ENCODE assay signal across 27 cellular contexts in genomic region chr3:43236008-43236407, GRCh38. TPM values are rescaled to one million over a fixed set of nuclear protein-coding genes. Genes with fewer than 3 reads are reported as not detected.
DNase-seq lines count a peak whose midpoint lies in the region; ATAC-seq and TF ChIP-seq lines count a peak whose summit lies in the region.
"Had no signal": no experiment of that assay in that cellular context is flagged by ENCODE, and none has a peak within 500 bp of the region (broad histone marks: within the 10 kb centered on the region; RNA-seq: fewer than 3 reads in every experiment).

No MANE protein-coding gene starts in this region.

- H3K4me3 ChIP-seq in BE2C (ENCODE audit: low read depth, low read length) = no peak overlapping the region
- H3K4me3 ChIP-seq: A549, heart left ventricle, stomach, tibial artery had no signal

- H3K27ac Mint-ChIP-seq in activated T-cell treated with anti-CD3 and anti-CD28 coated beads, Interleukin-2, amount 50 U/mL, for 72 hours = no peak overlapping the region
- H3K27ac Mint-ChIP-seq in stimulated activated effector memory CD8-positive, alpha-beta T cell treated with anti-CD3 and anti-CD28 coated beads, Interleukin-12 subunit alpha, Interleukin-12 subunit beta, amount 100 ng/mL, for 72 hours = no peak overlapping the region
- no peak overlapping the region for H3K27ac Mint-ChIP-seq in chondrocyte (ENCODE audit: unreplicated experiment)
- H3K27ac Mint-ChIP-seq: activated CD4-positive, alpha-beta T cell treated with anti-CD3 and anti-CD28 coated beads, Interleukin-2, amount 10 ng/mL, durations not matched to agents 24 days and 14 days; nephron; T-helper 17 cell had no signal

- H3K4me1 ChIP-seq in BE2C = no peaks in the 10 kb centered on the region
- H3K4me1 ChIP-seq: A549, stomach had no signal

- no peak overlapping the region for H3K4me3 Mint-ChIP-seq in activated T-cell treated with anti-CD3 and anti-CD28 coated beads, Interleukin-2, amount 50 U/mL, for 72 hours
- H3K4me3 Mint-ChIP-seq in stimulated activated effector memory CD8-positive, alpha-beta T cell treated with anti-CD3 and anti-CD28 coated beads, Interleukin-12 subunit alpha, Interleukin-12 subunit beta, amount 100 ng/mL, for 72 hours = no peak overlapping the region
- H3K4me3 Mint-ChIP-seq in chondrocyte (ENCODE audit: unreplicated experiment) = no peak overlapping the region
- H3K4me3 Mint-ChIP-seq: activated CD4-positive, alpha-beta T cell treated with anti-CD3 and anti-CD28 coated beads, Interleukin-2, amount 10 ng/mL, durations not matched to agents 24 days and 14 days; CD4-positive, alpha-beta memory T cell; nephron; T-helper 17 cell had no signal

- peaks cover 30% of the 10 kb centered on the region for H3K4me1 Mint-ChIP-seq in activated T-cell treated with anti-CD3 and anti-CD28 coated beads, Interleukin-2, amount 50 U/mL, for 72 hours (ENCODE audit: low read depth)
- H3K4me1 Mint-ChIP-seq in stimulated activated effector memory CD8-positive, alpha-beta T cell treated with anti-CD3 and anti-CD28 coated beads, Interleukin-12 subunit alpha, Interleukin-12 subunit beta, amount 100 ng/mL, for 72 hours = peaks cover 9% of the 10 kb centered on the region
- H3K4me1 Mint-ChIP-seq in chondrocyte (ENCODE audit: low read depth) = peaks cover 10% of the 10 kb centered on the region

- H3K36me3 Mint-ChIP-seq in activated T-cell treated with anti-CD3 and anti-CD28 coated beads, Interleukin-2, amount 50 U/mL, for 72 hours (ENCODE audit: insufficient read depth in 2 of 2) = peaks cover 0 to 4% of the 10 kb centered on the region in 2 donors
- no peaks in the 10 kb centered on the region for H3K36me3 Mint-ChIP-seq in stimulated activated effector memory CD8-positive, alpha-beta T cell treated with anti-CD3 and anti-CD28 coated beads, Interleukin-12 subunit alpha, Interleukin-12 subunit beta, amount 100 ng/mL, for 72 hours
- no peaks in the 10 kb centered on the region for H3K36me3 Mint-ChIP-seq in chondrocyte (ENCODE audit: low read depth)
- H3K36me3 Mint-ChIP-seq: CD4-positive, alpha-beta memory T cell had no signal

- no peaks in the 10 kb centered on the region for H3K27me3 ChIP-seq in BE2C
- H3K27me3 ChIP-seq: heart left ventricle, stomach, tibial artery had no signal

- TF ChIP-seq CTCF in BE2C (IDR thresholded peaks at IDR 0.05; ENCODE audit: low read depth, low read length) (no peak), chondrocyte (IDR thresholded peaks at IDR 0.05) (no peak)

- no peak for DNase-seq in activated T-cell treated with anti-CD3 and anti-CD28 coated beads, Interleukin-2, amount 50 U/mL, for 72 hours
- DNase-seq in activated T-cell treated with anti-CD3 and anti-CD28 coated beads for 4 hours = no peak
- DNase-seq in RKO (ENCODE audit: low spot score) = peak; percentile 70
- DNase-seq in stimulated activated effector memory CD8-positive, alpha-beta T cell treated with anti-CD3 and anti-CD28 coated beads, Interleukin-12 subunit alpha, Interleukin-12 subunit beta, amount 100 ng/mL, for 72 hours (ENCODE audit: low spot score in 2 of 2) = no peak
- no peak for DNase-seq in NCI-H187 (lab: John Stamatoyannopoulos, UW)
- no peak for DNase-seq in BE2C
- no peak for DNase-seq in chondrocyte (ENCODE audit: low spot score)
- DNase-seq: activated CD4-positive, alpha-beta T cell treated with anti-CD3 and anti-CD28 coated beads, Interleukin-2, amount 10 ng/mL, durations not matched to agents 24 days and 14 days; activated naive CD4-positive, alpha-beta T cell treated with anti-CD3 and anti-CD28 coated beads, Interleukin-2, amount 50 U/mL, for 16 hours; activated T-cell treated with anti-CD3 and anti-CD28 coated beads, Interleukin-2, amount 50 U/mL, for 48 hours; AML-193; aorta; CD4-positive, alpha-beta memory T cell; central memory CD4-positive, alpha-beta T cell; DMS153; H7; heart left ventricle; NCI-H1436 treated with DMSO at 0.1 percent for 48 hours; NCI-H446 treated with DMSO at 0.1 percent for 48 hours; stomach; T-helper 17 cell; tibial artery had no signal

- peak; percentile 68 to 75 for ATAC-seq in activated T-cell treated with anti-CD3 and anti-CD28 coated beads, Interleukin-2, amount 50 U/mL, for 72 hours (replicated peaks in 1 of 2)
- ATAC-seq in esophagus mucosa = peak; percentile 45
- ATAC-seq in stimulated activated effector memory CD8-positive, alpha-beta T cell treated with anti-CD3 and anti-CD28 coated beads, Interleukin-12 subunit alpha, Interleukin-12 subunit beta, amount 100 ng/mL, for 72 hours = peak; percentile 85
- ATAC-seq: A549, heart left ventricle, Right ventricle myocardium inferior, SK-N-SH treated with all-trans-retinoic acid at 6 μM for 48 hours, T-helper 17 cell had no signal

- H3K9me3 ChIP-seq in BE2C = no peaks in the 10 kb centered on the region
- H3K9me3 ChIP-seq: A549, heart left ventricle, stomach, tibial artery had no signal

- no peaks in the 10 kb centered on the region for H3K27me3 Mint-ChIP-seq in activated T-cell treated with anti-CD3 and anti-CD28 coated beads, Interleukin-2, amount 50 U/mL, for 72 hours (ENCODE audit: low read depth)
- no peaks in the 10 kb centered on the region for H3K27me3 Mint-ChIP-seq in chondrocyte (ENCODE audit: low read depth)
- H3K27me3 Mint-ChIP-seq: T-helper 17 cell had no signal

- H3K36me3 ChIP-seq in BE2C = no peaks in the 10 kb centered on the region
- H3K36me3 ChIP-seq: heart left ventricle, stomach, tibial artery had no signal

- peaks cover 1 to 2% of the 10 kb centered on the region in 2 donors for H3K9me3 Mint-ChIP-seq in activated T-cell treated with anti-CD3 and anti-CD28 coated beads, Interleukin-2, amount 50 U/mL, for 72 hours
- H3K9me3 Mint-ChIP-seq in stimulated activated effector memory CD8-positive, alpha-beta T cell treated with anti-CD3 and anti-CD28 coated beads, Interleukin-12 subunit alpha, Interleukin-12 subunit beta, amount 100 ng/mL, for 72 hours = no peaks in the 10 kb centered on the region
- no peaks in the 10 kb centered on the region for H3K9me3 Mint-ChIP-seq in chondrocyte (ENCODE audit: low read depth)
- H3K9me3 Mint-ChIP-seq: nephron had no signal

RNA-seq across cellular contexts. Expression of gene SNRK, which starts 50.3 kb away (rescaled TPM):
- total RNA-seq in activated T-cell treated with anti-CD3 and anti-CD28 coated beads, Interleukin-2, amount 50 U/mL, for 72 hours = 10 to 100 TPM; 32.9 to 37.8 TPM
- total RNA-seq in esophagus mucosa (33.0 TPM), chondrocyte (16.0 to 20.3 TPM (median 18.1 TPM) in 3 replicates)
- polyA plus RNA-seq in BE2C (2012; ENCODE audit: insufficient read depth, insufficient read length, low read depth) = 19.6 TPM
